8 cellular contexts compared by ENCODE assay signal in genomic region chr17:43125133-43125966, GRCh38. TPM values are rescaled to one million over a fixed set of nuclear protein-coding genes. Genes with fewer than 3 reads are reported as not detected.
A peak's percentile ranks its signal among the peaks of the same experiment; 100 is the strongest.
DNase-seq lines count a peak whose midpoint lies in the region; ATAC-seq and TF ChIP-seq lines count a peak whose summit lies in the region.

BRCA1 (minus strand) TSS chr17:43125364; CDS start chr17:43124096, 1,268 bp downstream.

- no peaks in the 10 kb centered on the region for H3K9me3 Mint-ChIP-seq in activated CD4-positive, alpha-beta T cell treated with anti-CD3 and anti-CD28 coated beads, Interleukin-2, amount 10 ng/mL, durations not matched to agents 24 days and 14 days

- peaks cover 33% of the 10 kb centered on the region for H3K36me3 Mint-ChIP-seq in activated CD4-positive, alpha-beta T cell treated with anti-CD3 and anti-CD28 coated beads, Interleukin-2, amount 10 ng/mL, durations not matched to agents 24 days and 14 days (ENCODE audit: low read depth)

- no peaks in the 10 kb centered on the region for H3K27me3 Mint-ChIP-seq in activated CD4-positive, alpha-beta T cell treated with anti-CD3 and anti-CD28 coated beads, Interleukin-2, amount 10 ng/mL, durations not matched to agents 24 days and 14 days

- TF ChIP-seq CTCF in BJ (IDR thresholded peaks at IDR 0.05; ENCODE audit: insufficient read depth, low read depth, low read length) = no peak

- H3K27ac Mint-ChIP-seq in activated CD4-positive, alpha-beta T cell treated with anti-CD3 and anti-CD28 coated beads, Interleukin-2, amount 10 ng/mL, durations not matched to agents 24 days and 14 days = peak within 1 kb of the TSS; percentile 99

- H3K4me3 Mint-ChIP-seq in activated CD4-positive, alpha-beta T cell treated with anti-CD3 and anti-CD28 coated beads, Interleukin-2, amount 10 ng/mL, durations not matched to agents 24 days and 14 days = peak within 1 kb of the TSS; percentile 100

- DNase-seq in BJ (ENCODE audit: low read depth) (peak; percentile 97), NCI-H526 treated with DMSO at 0.1 percent for 48 hours (lab: John Stamatoyannopoulos, UW) (peak; percentile 97), dedifferentiated amniotic fluid mesenchymal stem cell (ENCODE audit: extremely low spot score) (peak; percentile 99), left kidney (ENCODE audit: low read depth, low spot score) (peak; percentile 100)
- DNase-seq in activated CD4-positive, alpha-beta T cell treated with anti-CD3 and anti-CD28 coated beads, Interleukin-2, amount 10 ng/mL, durations not matched to agents 24 days and 14 days = peak; percentile 99
- peak; percentile 93 to 95 for DNase-seq in stimulated activated CD4-positive, alpha-beta T cell treated with anti-CD3 and anti-CD28 coated beads, Interleukin-2, amount 100 ng/mL, for 24 hours

- intact Hi-C loops in activated CD4-positive, alpha-beta T cell treated with anti-CD3 and anti-CD28 coated beads, Interleukin-2, amount 10 ng/mL, durations not matched to agents 24 days and 14 days (cut with micrococcal nuclease) = loop anchor here (1.0 to 10.0 kb wide), 6 partner anchors 45 to 190 kb away; partner anchors contain the start of genes PTGES3L, RND2, RPL27 and RUNDC1

- peaks cover 29% of the 10 kb centered on the region for H3K4me1 Mint-ChIP-seq in activated CD4-positive, alpha-beta T cell treated with anti-CD3 and anti-CD28 coated beads, Interleukin-2, amount 10 ng/mL, durations not matched to agents 24 days and 14 days

- peak within 1 kb of the TSS; percentile 68 for H3K4me3 ChIP-seq in BJ (ENCODE audit: low read depth, low read length)

- ATAC-seq in GM19324 (IDR thresholded peaks at IDR 0.05; ENCODE audit: low FRiP score, unreplicated experiment) (peak; percentile 97), HG03469 (IDR thresholded peaks at IDR 0.05; ENCODE audit: unreplicated experiment) (peak; percentile 91)

- H3K36me3 ChIP-seq in BJ (ENCODE audit: control insufficient read depth, insufficient read depth, low read length) = no peaks in the 10 kb centered on the region; the same call in 1 of the 2 replicates

- no peaks in the 10 kb centered on the region for H3K27me3 ChIP-seq in BJ (ENCODE audit: control insufficient read depth, insufficient read depth, low read length)

- POLR2A ChIA-PET in BJ (lab: Charles Lee) = interaction anchor here (0.5 to 0.8 kb wide), 2 partner anchors 101 to 360 kb away, joined by 3 to 6 read pairs; no protein-coding TSS in a partner anchor

- CTCF ChIA-PET in BJ (lab: Yijun Ruan, JAX) = interaction anchor here (1.1 to 2.6 kb wide), 2 partner anchors 84 to 101 kb away, joined by 3 to 8 read pairs; partner anchors contain the start of gene RND2

RNA-seq across cellular contexts. Expression of gene BRCA1, which starts in this region (rescaled TPM):
- polyA plus RNA-seq in BJ (2011; rRNA removed) = 9.4 and 12.6 TPM in 2 replicates
- polyA minus RNA-seq in BJ (2011; rRNA and poly(A)+ RNA removed) = 22.0 and 30.9 TPM in 2 replicates
- 88.1 and 93.3 TPM in 2 replicates for total RNA-seq in activated CD4-positive, alpha-beta T cell treated with anti-CD3 and anti-CD28 coated beads, Interleukin-2, amount 10 ng/mL, durations not matched to agents 24 days and 14 days

Comparison
In these comparisons a context has a peak if more than half of its experiments do, and no peak if none do; other contexts are left out.
1. Peak in every context shown above with its lines: DNase-seq, ATAC-seq and H3K4me3 ChIP-seq.